ENCODE assay signal across 7 cellular contexts in the genomic region with DNA sequence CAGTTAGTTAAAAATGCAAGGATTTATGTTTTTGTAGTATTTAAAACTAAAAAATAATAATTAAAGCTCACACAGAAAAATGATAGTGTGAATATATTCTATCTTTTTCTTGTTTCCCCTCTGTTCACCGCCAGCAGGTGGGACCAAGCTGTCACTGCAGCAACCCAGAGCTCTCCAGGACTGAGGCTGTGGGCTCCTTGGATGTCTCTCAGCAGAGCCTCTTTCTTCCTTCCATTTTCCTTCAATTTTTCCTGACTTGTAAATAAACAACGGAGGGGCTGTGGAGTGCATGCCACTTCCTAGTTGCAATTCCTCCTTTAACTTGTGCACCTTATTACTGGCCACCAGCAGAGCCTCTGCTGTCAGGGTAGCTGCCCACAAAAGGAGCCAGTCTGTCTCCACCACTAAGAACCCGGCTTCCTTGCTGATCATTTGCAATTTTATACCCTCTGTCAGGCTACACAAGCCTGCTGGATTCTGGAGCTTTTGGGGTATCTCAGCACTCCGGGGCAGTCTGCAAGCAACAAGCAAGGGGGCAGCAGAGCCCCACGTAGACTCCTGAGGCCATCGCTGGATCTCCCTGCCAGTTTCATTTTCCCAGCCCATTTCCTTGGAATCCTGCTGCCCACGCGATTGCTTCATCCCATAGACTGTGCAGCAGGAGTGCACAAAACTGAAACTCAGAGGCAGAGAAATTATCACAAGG.
A peak's percentile ranks its signal among the peaks of the same experiment; 100 is the strongest.
DNase-seq lines count a peak whose midpoint lies in the region; ATAC-seq, FAIRE-seq and TF ChIP-seq lines count a peak whose summit lies in the region.

No MANE protein-coding gene starts in this region.

- DNase-seq in HTR-8/SVneo (ENCODE audit: insufficient read length, low spot score) (peak; percentile 55), SK-MEL-5 (ENCODE audit: low read depth, low spot score) (peak; percentile 58), glomerular visceral epithelial cell (ENCODE audit: extremely low spot score) (peak; percentile 85), progenitor cell of endocrine pancreas (ENCODE audit: low spot score, unreplicated experiment) (peak; percentile 23), immature natural killer cell (no peak)

- H3K27me3 Mint-ChIP-seq in progenitor cell of endocrine pancreas = no peaks in the 10 kb centered on the region
- peaks cover 0 to 1% (median 0%) of the 10 kb centered on the region in 3 donors for H3K27me3 Mint-ChIP-seq in immature natural killer cell (ENCODE audit: low read depth in 3 of 3)

- ATAC-seq in GM21447 (IDR thresholded peaks at IDR 0.05; ENCODE audit: unreplicated experiment) (no peak), GM19324 (IDR thresholded peaks at IDR 0.05; ENCODE audit: low FRiP score, unreplicated experiment) (no peak)

- in situ Hi-C loops in SK-MEL-5 (cut with HindIII; ENCODE audit: low pct_unique_long_range_greater_than_20kb, low sequenced_read_pairs) = no loop called here

- H3K4me3 Mint-ChIP-seq in progenitor cell of endocrine pancreas (ENCODE audit: low read depth) (no peak overlapping the region), immature natural killer cell (no peak overlapping the region)

- peaks cover 4% of the 10 kb centered on the region for H3K4me1 Mint-ChIP-seq in progenitor cell of endocrine pancreas (ENCODE audit: low read depth)
- no peaks in the 10 kb centered on the region for H3K4me1 Mint-ChIP-seq in immature natural killer cell

- peak; percentile 65 for TF ChIP-seq CTCF in progenitor cell of endocrine pancreas (IDR thresholded peaks at IDR 0.05; ENCODE audit: unreplicated experiment)

- peak; percentile 73 for FAIRE-seq in HTR-8/SVneo (lab: Jason Lieb, UNC)

- H3K36me3 Mint-ChIP-seq in progenitor cell of endocrine pancreas (ENCODE audit: insufficient read depth) (no peaks in the 10 kb centered on the region), immature natural killer cell (no peaks in the 10 kb centered on the region)

- H3K27ac Mint-ChIP-seq in progenitor cell of endocrine pancreas (peak overlapping the region; percentile 24), immature natural killer cell (no peak overlapping the region)

- H3K9me3 Mint-ChIP-seq in progenitor cell of endocrine pancreas (ENCODE audit: low read depth) (peaks cover 9% of the 10 kb centered on the region), immature natural killer cell (peaks cover 8 to 26% (median 21%) of the 10 kb centered on the region in 6 donors)

Comparison
In these comparisons a context has a peak if more than half of its experiments do, and no peak if none do; other contexts are left out.
1. DNase-seq: peak in HTR-8/SVneo (single experiment), SK-MEL-5 (single experiment), glomerular visceral epithelial cell (single experiment) and progenitor cell of endocrine pancreas (single experiment); none in immature natural killer cell (0 of 3).